Comparison of ENCODE assay signal across 24 cellular contexts in the genomic region with DNA sequence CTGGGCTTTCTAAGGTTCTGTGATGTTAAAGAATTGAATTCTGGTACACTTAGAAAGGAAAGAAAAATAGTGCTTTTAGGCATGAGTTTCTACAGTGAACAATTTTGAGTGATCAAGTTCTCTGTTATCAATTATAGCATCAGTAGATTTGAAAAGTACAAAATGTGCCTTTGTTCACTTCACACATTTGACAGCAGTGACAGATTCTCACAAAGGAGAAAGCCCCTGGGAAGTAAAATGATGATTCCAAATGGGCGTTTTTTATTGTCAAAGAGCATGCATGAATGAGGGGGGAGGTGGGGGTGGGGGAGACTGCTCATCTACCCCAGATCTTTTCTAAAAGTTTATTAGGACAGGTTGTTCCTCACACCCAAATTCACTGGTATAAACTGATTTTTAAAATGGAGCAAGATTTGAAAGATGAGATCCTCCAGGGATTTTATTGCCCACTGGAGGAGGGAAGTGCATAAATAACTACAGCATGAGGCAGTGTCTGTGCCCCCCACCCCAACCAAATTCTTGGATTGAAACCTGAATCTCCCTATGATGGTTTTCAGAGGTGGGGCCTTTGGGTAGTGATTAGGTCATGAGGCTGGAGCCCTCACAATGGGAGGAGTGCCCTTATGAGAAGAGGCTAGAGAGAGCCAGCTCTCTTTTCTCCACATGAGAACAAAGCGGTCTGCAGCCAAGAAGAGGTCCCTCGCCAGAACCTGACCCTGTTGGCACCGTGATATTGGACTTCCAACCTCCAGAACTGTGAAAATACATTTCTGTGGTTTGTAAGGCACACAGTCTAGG.
DNase-seq lines count a peak whose midpoint lies in the region; TF ChIP-seq lines count a peak whose summit lies in the region.
"Had no signal": no experiment of that assay in that cellular context is flagged by ENCODE, and none has a peak within 500 bp of the region (broad histone marks: within the 10 kb centered on the region; RNA-seq: fewer than 3 reads in every experiment).

No MANE protein-coding gene starts in this region.

- peak overlapping the region; percentile 88 for H3K27ac Mint-ChIP-seq in mesothelial cell of epicardium
- H3K27ac Mint-ChIP-seq: activated naive CD8-positive, alpha-beta T cell treated with anti-CD3 and anti-CD28 coated beads, Interleukin-2, amount 10 ng/mL, durations not matched to agents 7 days and 5 days; activated T-cell treated with anti-CD3 and anti-CD28 coated beads, Interleukin-2, amount 50 U/mL, for 72 hours; CD4-positive, CD25-positive, alpha-beta regulatory T cell had no signal

- peak overlapping the region; percentile 48 for H3K4me2 ChIP-seq in skeletal muscle satellite cell (ENCODE audit: low read length)

- H3K9me3 ChIP-seq in skeletal muscle satellite cell (replicated peaks; ENCODE audit: low read length) = no peaks in the 10 kb centered on the region
- H3K9me3 ChIP-seq: HAP-1, mucosa of descending colon, psoas muscle, upper lobe of right lung had no signal

- no peak overlapping the region for H3K9ac ChIP-seq in skeletal muscle satellite cell (ENCODE audit: low read depth, low read length)

- H3K36me3 Mint-ChIP-seq in mesothelial cell of epicardium = no peaks in the 10 kb centered on the region
- H3K36me3 Mint-ChIP-seq: CD4-positive, CD25-positive, alpha-beta regulatory T cell had no signal

- H3K4me3 ChIP-seq in skeletal muscle satellite cell (ENCODE audit: low read length) = no peak overlapping the region
- H3K4me3 ChIP-seq: cardiac muscle cell, HAP-1, mucosa of descending colon, psoas muscle, SK-N-MC, upper lobe of right lung had no signal

- peaks cover 30% of the 10 kb centered on the region for H3K4me1 Mint-ChIP-seq in mesothelial cell of epicardium

- H3K36me3 ChIP-seq in skeletal muscle satellite cell (ENCODE audit: insufficient read depth, low read length) = no peaks in the 10 kb centered on the region
- H3K36me3 ChIP-seq: cardiac muscle cell, HAP-1, upper lobe of right lung had no signal

- peaks cover 15% of the 10 kb centered on the region for H3K4me1 ChIP-seq in skeletal muscle satellite cell (ENCODE audit: control insufficient read depth, insufficient read depth, low read length)
- H3K4me1 ChIP-seq: psoas muscle, upper lobe of right lung had no signal

- H3K9me3 Mint-ChIP-seq in mesothelial cell of epicardium = no peaks in the 10 kb centered on the region
- H3K9me3 Mint-ChIP-seq: activated T-cell treated with anti-CD3 and anti-CD28 coated beads, Interleukin-2, amount 50 U/mL, for 72 hours had no signal

- no peak overlapping the region for H3K4me3 Mint-ChIP-seq in mesothelial cell of epicardium
- H3K4me3 Mint-ChIP-seq: activated naive CD8-positive, alpha-beta T cell treated with anti-CD3 and anti-CD28 coated beads, Interleukin-2, amount 10 ng/mL, durations not matched to agents 7 days and 5 days; activated T-cell treated with anti-CD3 and anti-CD28 coated beads, Interleukin-2, amount 50 U/mL, for 72 hours; CD4-positive, CD25-positive, alpha-beta regulatory T cell had no signal

- no peak for TF ChIP-seq CTCF in mesothelial cell of epicardium (IDR thresholded peaks at IDR 0.05; ENCODE audit: unreplicated experiment)

- H3K27me3 ChIP-seq in skeletal muscle satellite cell (ENCODE audit: control insufficient read depth, insufficient read depth, low read length) = peaks cover 2% of the 10 kb centered on the region
- H3K27me3 ChIP-seq: cardiac muscle cell, upper lobe of right lung had no signal

- DNase-seq in NCI-H2171 treated with DMSO at 0.1 percent for 48 hours (lab: John Stamatoyannopoulos, UW) = peak; percentile 55
- DNase-seq in NCI-H2171 (lab: John Stamatoyannopoulos, UW) = no peak
- DNase-seq in astrocyte of the hippocampus (ENCODE audit: low read depth, low spot score) = peak; percentile 37
- no peak for DNase-seq in mesothelial cell of epicardium (ENCODE audit: low spot score in 2 of 2, unreplicated experiment in 2 of 2)
- no peak for DNase-seq in AG08396 (ENCODE audit: low spot score)
- DNase-seq in NCI-H128 (lab: John Stamatoyannopoulos, UW; ENCODE audit: unreplicated experiment) = no peak
- DNase-seq in SHP77 treated with DMSO at 0.1 percent for 48 hours (lab: John Stamatoyannopoulos, UW) = no peak
- DNase-seq: activated CD4-positive, alpha-beta T cell treated with anti-CD3 and anti-CD28 coated beads, Interleukin-2, amount 50 U/mL, for 48 hours; activated naive CD8-positive, alpha-beta T cell treated with anti-CD3 and anti-CD28 coated beads, Interleukin-2, amount 10 ng/mL, durations not matched to agents 7 days and 5 days; activated T-cell treated with anti-CD3 and anti-CD28 coated beads, Interleukin-2, amount 50 U/mL, for 72 hours; CD4-positive, CD25-positive, alpha-beta regulatory T cell; effector memory CD4-positive, alpha-beta T cell; hippocampal formation; MM.1S; mucosa of descending colon; NCI-H1930; NCI-H524; psoas muscle; stimulated activated naive CD4-positive, alpha-beta T cell treated with Interleukin-2 at 50 U/mL for 16 hours; upper lobe of right lung had no signal

- H3K27me3 Mint-ChIP-seq in mesothelial cell of epicardium (ENCODE audit: low read depth) = no peaks in the 10 kb centered on the region
- H3K27me3 Mint-ChIP-seq: activated naive CD8-positive, alpha-beta T cell treated with anti-CD3 and anti-CD28 coated beads, Interleukin-2, amount 10 ng/mL, durations not matched to agents 7 days and 5 days; CD4-positive, CD25-positive, alpha-beta regulatory T cell had no signal

Comparison
In these comparisons a context has a peak if more than half of its experiments do, and no peak if none do; other contexts are left out.
1. DNase-seq: peak in NCI-H2171 treated with DMSO at 0.1 percent for 48 hours (single experiment) and astrocyte of the hippocampus (single experiment); none in NCI-H2171 (single experiment), mesothelial cell of epicardium (0 of 2), AG08396 (single experiment), NCI-H128 (single experiment) and SHP77 treated with DMSO at 0.1 percent for 48 hours (single experiment).